8 cellular contexts compared by ENCODE assay signal in the genomic region with DNA sequence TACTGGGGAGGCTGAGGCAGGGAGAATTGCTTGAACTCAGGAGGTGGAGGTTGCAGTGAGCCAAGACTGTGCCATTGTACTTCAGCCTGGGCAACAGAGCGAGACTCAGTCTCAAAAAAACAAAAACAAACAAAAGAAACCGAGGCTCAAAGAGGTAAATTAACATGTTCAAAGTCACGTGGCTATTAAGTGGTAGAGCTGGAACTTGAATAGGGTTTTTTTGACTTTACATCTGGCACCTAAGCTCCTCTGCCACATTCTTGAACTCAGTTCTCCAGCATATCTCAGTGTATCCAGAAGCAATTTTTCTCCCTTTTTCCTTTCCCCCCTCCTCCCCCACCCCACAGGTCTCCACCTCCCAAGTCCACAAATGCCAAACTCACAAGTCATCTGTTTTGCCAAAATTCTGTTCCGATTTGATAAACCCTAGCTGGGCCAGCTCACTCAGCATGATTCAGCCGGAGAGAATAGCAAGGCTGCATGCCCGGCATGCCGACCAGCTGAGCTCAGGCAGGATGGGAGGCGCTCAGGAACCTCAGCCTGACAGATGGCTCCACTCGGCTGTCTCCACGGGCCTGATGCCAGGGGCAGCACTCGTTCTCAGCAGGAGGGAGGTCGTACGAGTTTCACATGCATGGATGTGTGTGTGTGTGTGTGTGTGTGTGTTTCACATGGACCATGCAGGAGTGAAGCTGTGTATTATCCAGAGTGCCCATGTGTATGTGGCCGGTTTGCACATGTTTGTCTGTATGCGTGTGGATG.
DNase-seq lines count a peak whose midpoint lies in the region; ATAC-seq and TF ChIP-seq lines count a peak whose summit lies in the region.

No MANE protein-coding gene starts in this region.

- no peaks in the 10 kb centered on the region for H3K27me3 ChIP-seq in Peyer's patch

- H3K9me3 ChIP-seq in Peyer's patch: no peaks in the 10 kb centered on the region

- DNase-seq in HFF-Myc (ENCODE audit: extremely low read depth, low read depth): peak; percentile 96
- DNase-seq in Peyer's patch: peak; percentile 42 to 74 (median 64)
- DNase-seq in erythroblast (lab: John Stamatoyannopoulos, UW): peak; percentile 74 to 84
- DNase-seq in medulla oblongata (ENCODE audit: extremely low spot score): peak; percentile 35
- no peak for DNase-seq in NK-92 treated with Interleukin-12 subunit alpha and Interleukin-12 subunit beta, amount 100 ng/mL, for 24 hours (lab: John Stamatoyannopoulos, UW)
- no peak for DNase-seq in stimulated activated CD4-positive, alpha-beta T cell treated with anti-CD3 and anti-CD28 coated beads, Interleukin-15, amount 100 ng/mL, for 24 hours

- H3K4me1 ChIP-seq in Peyer's patch: peaks cover 0 to 5% (median 0%) of the 10 kb centered on the region in 4 donors

- TF ChIP-seq CTCF in HFF-Myc (IDR thresholded peaks at IDR 0.05; ENCODE audit: low read depth, low read length, missing control alignments) (no peak), Peyer's patch (IDR thresholded peaks at IDR 0.05) (no peak)

- ATAC-seq in GM21825 (IDR thresholded peaks at IDR 0.05; ENCODE audit: unreplicated experiment) (no peak), GM19351 (IDR thresholded peaks at IDR 0.05; ENCODE audit: unreplicated experiment) (no peak)

- H3K27ac ChIP-seq in Peyer's patch: peak overlapping the region in 2 of 4 donors; percentile 3 to 31

- H3K4me3 ChIP-seq in HFF-Myc (replicated peaks; ENCODE audit: low read depth, low read length) (no peak overlapping the region), Peyer's patch (no peak overlapping the region)

- TF ChIP-seq POLR2A in Peyer's patch (IDR thresholded peaks at IDR 0.05) (no peak), erythroblast (IDR thresholded peaks at IDR 0.05; ENCODE audit: low read length) (no peak)

- H3K36me3 ChIP-seq in Peyer's patch: no peaks in the 10 kb centered on the region

Comparison
In these comparisons a context has a peak if more than half of its experiments do, and no peak if none do; other contexts are left out.
1. DNase-seq: peak in HFF-Myc (single experiment), Peyer's patch (3 of 3), erythroblast (2 of 2) and medulla oblongata (single experiment); none in NK-92 treated with Interleukin-12 subunit alpha and Interleukin-12 subunit beta, amount 100 ng/mL, for 24 hours (single experiment) and stimulated activated CD4-positive, alpha-beta T cell treated with anti-CD3 and anti-CD28 coated beads, Interleukin-15, amount 100 ng/mL, for 24 hours (single experiment).